In the genomic region with DNA sequence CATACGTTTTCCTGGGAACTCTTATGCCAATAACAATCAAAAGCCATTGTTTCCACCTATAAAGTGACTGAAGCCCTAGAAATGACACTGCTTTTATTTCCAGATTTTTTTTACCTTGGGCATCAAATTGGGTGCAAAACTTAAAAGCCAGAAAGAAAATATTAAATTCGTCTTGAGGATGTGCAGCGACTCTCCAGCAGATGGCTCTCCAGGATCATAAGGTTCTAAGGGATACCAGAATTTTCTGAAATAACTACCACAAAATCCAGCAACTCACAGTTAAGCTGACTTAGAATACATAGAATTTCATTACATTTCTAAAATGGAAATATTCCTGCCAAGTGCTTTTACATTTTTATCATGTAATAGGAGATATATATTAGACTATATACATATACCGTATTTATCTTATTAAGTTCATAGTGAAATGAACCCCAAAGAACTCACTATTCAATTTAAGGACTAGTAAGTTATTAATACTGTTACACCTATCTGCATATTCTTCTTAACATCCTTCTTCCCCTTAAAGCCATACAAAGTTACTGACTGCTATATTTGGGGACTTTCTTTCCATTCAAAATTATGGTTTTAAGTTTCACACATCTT, we compare ENCODE assay signal across 8 cellular contexts. TPM values are rescaled to one million over a fixed set of nuclear protein-coding genes. Genes with fewer than 3 reads are reported as not detected.
DNase-seq lines count a peak whose midpoint lies in the region; ATAC-seq and TF ChIP-seq lines count a peak whose summit lies in the region.

No MANE protein-coding gene starts in this region.

- TF ChIP-seq CTCF in CD8-positive, alpha-beta T cell (IDR thresholded peaks at IDR 0.05): peak; percentile 77

- H3K36me3 Mint-ChIP-seq in CD8-positive, alpha-beta T cell: no peaks in the 10 kb centered on the region
- H3K36me3 Mint-ChIP-seq in activated CD8-positive, alpha-beta T cell treated with anti-CD3 and anti-CD28 coated beads, Interleukin-2, amount 10 ng/mL, durations not matched to agents 7 days and 5 days (ENCODE audit: low read depth): no peaks in the 10 kb centered on the region

- POLR2A ChIA-PET in CD8-positive, alpha-beta T cell (lab: Charles Lee): no interaction called here
- POLR2A ChIA-PET in activated CD8-positive, alpha-beta T cell treated with anti-CD3 and anti-CD28 coated beads, Interleukin-2, amount 10 ng/mL, durations not matched to agents 7 days and 5 days (lab: Charles Lee): no interaction called here

- peak in 4 of 7 experiments; percentile 6 to 27 (median 25) for DNase-seq in CD8-positive, alpha-beta T cell
- DNase-seq in H7 (peak; percentile 46), NCI-H460 (ENCODE audit: extremely low read depth, low read depth) (peak; percentile 55), germinal center (ENCODE audit: low spot score) (peak; percentile 27), putamen (ENCODE audit: low spot score) (peak; percentile 57)
- DNase-seq in activated CD8-positive, alpha-beta T cell treated with anti-CD3 and anti-CD28 coated beads, Interleukin-2, amount 10 ng/mL, durations not matched to agents 7 days and 5 days: peak; percentile 55

- H3K4me1 ChIP-seq in CD8-positive, alpha-beta T cell (ENCODE audit: insufficient read depth, low read length): no peaks in the 10 kb centered on the region

- H3K27ac Mint-ChIP-seq in CD8-positive, alpha-beta T cell: no peak overlapping the region
- no peak overlapping the region for H3K27ac Mint-ChIP-seq in activated CD8-positive, alpha-beta T cell treated with anti-CD3 and anti-CD28 coated beads, Interleukin-2, amount 10 ng/mL, durations not matched to agents 7 days and 5 days

- CTCF ChIA-PET in CD8-positive, alpha-beta T cell (lab: Charles Lee): interaction anchor here (0.6 to 1.7 kb wide), 10 partner anchors 13 to 388 kb away, joined by 3 to 6 read pairs (median 3); partner anchors contain the start of gene TOMM20L
- CTCF ChIA-PET in activated CD8-positive, alpha-beta T cell treated with anti-CD3 and anti-CD28 coated beads, Interleukin-2, amount 10 ng/mL, durations not matched to agents 7 days and 5 days (lab: Charles Lee): interaction anchor here (0.6 to 1.4 kb wide), 6 partner anchors 9 to 293 kb away, joined by 3 to 6 read pairs (median 4); partner anchors contain the start of gene TOMM20L

- H3K36me3 ChIP-seq in CD8-positive, alpha-beta T cell (ENCODE audit: insufficient read depth, low read length): no peaks in the 10 kb centered on the region
- no peaks in the 10 kb centered on the region for H3K36me3 ChIP-seq in H7 (replicated peaks; ENCODE audit: control insufficient read depth, insufficient read depth, low read length)

- H3K27ac ChIP-seq in CD8-positive, alpha-beta T cell (ENCODE audit: low read depth, low read length): no peak overlapping the region

- H3K9me3 ChIP-seq in CD8-positive, alpha-beta T cell (ENCODE audit: low read length): no peaks in the 10 kb centered on the region

- no peak overlapping the region for H3K4me3 ChIP-seq in CD8-positive, alpha-beta T cell (ENCODE audit: low read depth, low read length)
- no peak overlapping the region for H3K4me3 ChIP-seq in H7 (ENCODE audit: insufficient read depth, low read depth, low read length)

- no peaks in the 10 kb centered on the region for H3K9me3 Mint-ChIP-seq in CD8-positive, alpha-beta T cell
- no peaks in the 10 kb centered on the region for H3K9me3 Mint-ChIP-seq in activated CD8-positive, alpha-beta T cell treated with anti-CD3 and anti-CD28 coated beads, Interleukin-2, amount 10 ng/mL, durations not matched to agents 7 days and 5 days (ENCODE audit: insufficient read depth)

- ATAC-seq in CD8-positive, alpha-beta T cell: peak; percentile 51
- no peak for ATAC-seq in activated CD8-positive, alpha-beta T cell treated with anti-CD3 and anti-CD28 coated beads, Interleukin-2, amount 10 ng/mL, durations not matched to agents 7 days and 5 days
- ATAC-seq in HG02973 (IDR thresholded peaks at IDR 0.05; ENCODE audit: unreplicated experiment): no peak
- ATAC-seq in GM21515 (IDR thresholded peaks at IDR 0.05; ENCODE audit: unreplicated experiment): no peak

- H3K27me3 ChIP-seq in CD8-positive, alpha-beta T cell (ENCODE audit: insufficient read depth, low read length): no peaks in the 10 kb centered on the region
- no peaks in the 10 kb centered on the region for H3K27me3 ChIP-seq in H7 (ENCODE audit: control insufficient read depth, insufficient read depth, low read length)

- intact Hi-C loops in CD8-positive, alpha-beta T cell (cut with DNase I, micrococcal nuclease): loop anchor here (1.0 to 10.0 kb wide), 10 partner anchors 58 to 1337 kb away; no protein-coding TSS in a partner anchor

- H3K4me1 Mint-ChIP-seq in CD8-positive, alpha-beta T cell (ENCODE audit: low read depth): no peaks in the 10 kb centered on the region
- no peaks in the 10 kb centered on the region for H3K4me1 Mint-ChIP-seq in activated CD8-positive, alpha-beta T cell treated with anti-CD3 and anti-CD28 coated beads, Interleukin-2, amount 10 ng/mL, durations not matched to agents 7 days and 5 days (ENCODE audit: low read depth)

- H3K27me3 Mint-ChIP-seq in CD8-positive, alpha-beta T cell (ENCODE audit: low read depth): peaks cover 16% of the 10 kb centered on the region
- peaks cover 16% of the 10 kb centered on the region for H3K27me3 Mint-ChIP-seq in activated CD8-positive, alpha-beta T cell treated with anti-CD3 and anti-CD28 coated beads, Interleukin-2, amount 10 ng/mL, durations not matched to agents 7 days and 5 days (ENCODE audit: low read depth)

- no peak overlapping the region for H3K4me3 Mint-ChIP-seq in CD8-positive, alpha-beta T cell
- H3K4me3 Mint-ChIP-seq in activated CD8-positive, alpha-beta T cell treated with anti-CD3 and anti-CD28 coated beads, Interleukin-2, amount 10 ng/mL, durations not matched to agents 7 days and 5 days: no peak overlapping the region

RNA-seq across cellular contexts. Expression of gene ARMH4, which starts 44.0 kb away (rescaled TPM):
- not detected for total RNA-seq in CD8-positive, alpha-beta T cell
- 2.4 and 2.9 TPM in 2 replicates for total RNA-seq in H7 (2014; rRNA removed; shearing (Covaris generic))
- 0.23 and 1.2 TPM in 2 replicates for total RNA-seq in NCI-H460 (2014; rRNA removed; shearing (Covaris generic))
- polyA plus RNA-seq in NCI-H460 (2014; cell fraction: nucleus; rRNA removed): 0.02 and 0.35 TPM in 2 replicates
- total RNA-seq in activated CD8-positive, alpha-beta T cell treated with anti-CD3 and anti-CD28 coated beads, Interleukin-2, amount 10 ng/mL, durations not matched to agents 7 days and 5 days: not detected
